1 cellular context compared by ENCODE assay signal in genomic region chr6:152313542-152314482, GRCh38.
TF ChIP-seq lines count a peak whose summit lies in the region.

No MANE protein-coding gene starts in this region.

TF ChIP-seq in HEK293, 187 proteins besides CTCF, POLR2A, EP300 and RAD21 (continued from another document):
- no peak for TF ChIP-seq ZNF184 (tag by site-specific recombination; IDR thresholded peaks at IDR 0.05)
- TF ChIP-seq ZNF354C (tag by site-specific recombination; IDR thresholded peaks at IDR 0.05; ENCODE audit: borderline replicate concordance, low read depth), result no peak
- TF ChIP-seq ZNF248 (tag by site-specific recombination; IDR thresholded peaks at IDR 0.05), result no peak
- peak; percentile 53 for TF ChIP-seq SETDB1 (IDR thresholded peaks at IDR 0.05; ENCODE audit: insufficient read length, low read length)
